ENCODE assay signal across 8 cellular contexts in the genomic region with DNA sequence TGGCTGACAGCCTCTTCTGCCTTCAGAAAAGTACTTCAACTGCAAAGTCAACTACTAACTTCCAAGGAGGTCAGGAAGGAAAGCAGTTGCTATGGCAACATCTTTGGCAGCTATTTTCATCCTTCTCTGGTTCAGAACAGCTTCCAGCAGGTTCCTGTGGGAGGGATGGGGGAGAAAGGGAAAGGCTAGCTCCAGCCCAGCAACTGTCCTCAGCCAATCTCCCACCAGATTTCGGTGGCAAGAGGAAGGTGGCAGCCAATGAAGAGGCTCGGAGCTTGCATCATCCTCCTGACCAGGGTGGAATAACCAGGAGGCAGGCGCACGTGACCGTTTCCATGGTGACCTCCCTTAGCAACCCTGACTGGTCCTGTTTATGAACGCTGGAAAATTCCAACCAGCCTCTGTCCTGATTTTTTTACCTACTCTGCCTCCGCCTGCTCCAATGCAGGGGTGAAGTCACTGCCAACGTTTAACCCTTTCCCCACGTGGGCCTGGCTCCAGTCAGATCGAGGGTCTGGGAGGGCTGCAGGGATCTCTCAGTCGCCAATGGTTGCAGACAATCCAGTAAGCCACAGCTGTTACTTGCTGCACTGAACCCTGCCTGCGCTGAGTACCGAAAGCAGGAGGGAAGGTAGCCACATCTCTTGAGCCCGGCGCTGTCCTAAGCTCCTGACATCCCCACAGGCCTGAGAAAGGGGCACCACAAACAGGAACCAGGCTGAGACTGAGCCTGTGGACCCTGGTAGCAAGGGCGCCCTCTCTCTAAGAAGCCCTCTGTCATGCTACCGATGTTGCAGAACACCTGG. TPM values are rescaled to one million over a fixed set of nuclear protein-coding genes. Genes with fewer than 3 reads are reported as not detected.
DNase-seq lines count a peak whose midpoint lies in the region; ATAC-seq and TF ChIP-seq lines count a peak whose summit lies in the region.

No MANE protein-coding gene starts in this region.

- H3K4me1 ChIP-seq in SK-N-SH (ENCODE audit: control insufficient read depth in 1 of 2, insufficient read depth in 2 of 2, low read depth in 1 of 2, low read length in 1 of 2): peaks cover 71 to 72% of the 10 kb centered on the region in 2 experiments
- H3K4me1 ChIP-seq in left lung: peaks cover 56 to 73% of the 10 kb centered on the region in 2 donors

- H3K9me3 ChIP-seq in SK-N-SH: no peaks in the 10 kb centered on the region
- no peaks in the 10 kb centered on the region for H3K9me3 ChIP-seq in left lung

- CTCF ChIA-PET in SK-N-SH (lab: Yijun Ruan, JAX): interaction anchor here (0.9 to 8.3 kb wide), 7 partner anchors 10 to 106 kb away, joined by 3 to 58 read pairs (median 4); a partner anchor contains a TSS

- H2AFZ ChIP-seq in SK-N-SH (ENCODE audit: low read depth): no peak overlapping the region

- TF ChIP-seq EP300 in SK-N-SH (IDR thresholded peaks at IDR 0.05; ENCODE audit: borderline replicate concordance in 1 of 2, low read depth in 1 of 2, low read length in 1 of 2): peak; percentile 79 to 90

- no peak for TF ChIP-seq CTCF in SK-N-SH (IDR thresholded peaks at IDR 0.05)
- TF ChIP-seq CTCF in left lung (IDR thresholded peaks at IDR 0.05): peak in 1 of 2 donors; percentile 10

- DNase-seq in COR-L47 (lab: John Stamatoyannopoulos, UW) (peak; percentile 99), NCI-H1417 treated with DMSO at 0.1 percent for 48 hours (lab: John Stamatoyannopoulos, UW) (peak; percentile 100), SK-N-SH (peak; percentile 90), ecto neural progenitor cell (ENCODE audit: low spot score) (peak; percentile 99), left lung (peak; percentile 98 to 99)

- H3K36me3 ChIP-seq in SK-N-SH (replicated peaks in 1 of 2; ENCODE audit: control insufficient read depth in 1 of 2, insufficient read depth in 2 of 2, low read length in 1 of 2) (no peaks in the 10 kb centered on the region), left lung (no peaks in the 10 kb centered on the region)

- H3K79me2 ChIP-seq in SK-N-SH (ENCODE audit: insufficient read depth): peaks cover 80% of the 10 kb centered on the region

- H3K9me3 Mint-ChIP-seq in stimulated activated memory B cell treated with anti-CD40 and anti-IgM and Interleukin-4, amounts not matched to agents 10 μg/mL and 1 μg/mL and 100 μg/mL, for 72 hours: no peaks in the 10 kb centered on the region

- no peaks in the 10 kb centered on the region for H3K36me3 Mint-ChIP-seq in stimulated activated memory B cell treated with anti-CD40 and anti-IgM and Interleukin-4, amounts not matched to agents 10 μg/mL and 1 μg/mL and 100 μg/mL, for 72 hours

- ATAC-seq in GM21737 (IDR thresholded peaks at IDR 0.05; ENCODE audit: unreplicated experiment): peak; percentile 55
- ATAC-seq in left lung: peak; percentile 85
- ATAC-seq in stimulated activated memory B cell treated with anti-CD40 and anti-IgM and Interleukin-4, amounts not matched to agents 10 μg/mL and 1 μg/mL and 100 μg/mL, for 72 hours: peak; percentile 55
- ATAC-seq in GM18517 (IDR thresholded peaks at IDR 0.05; ENCODE audit: unreplicated experiment): no peak

- TF ChIP-seq RAD21 in SK-N-SH (IDR thresholded peaks at IDR 0.05; ENCODE audit: low read length): peak; percentile 40

- H3K27me3 ChIP-seq in SK-N-SH (ENCODE audit: insufficient read depth): no peaks in the 10 kb centered on the region
- no peaks in the 10 kb centered on the region for H3K27me3 ChIP-seq in left lung

- WGBS in SK-N-SH (ENCODE audit: low lambda C conversion rate): 3% methylated on average over 14 of the region's 17 CpGs

- peaks cover 73% of the 10 kb centered on the region for H3F3A ChIP-seq in SK-N-SH (replicated peaks; ENCODE audit: insufficient read depth)

- intact Hi-C loops in left lung (cut with DNase I): no loop called here

- H3K4me3 Mint-ChIP-seq in stimulated activated memory B cell treated with anti-CD40 and anti-IgM and Interleukin-4, amounts not matched to agents 10 μg/mL and 1 μg/mL and 100 μg/mL, for 72 hours: peak overlapping the region; percentile 48

- peaks cover 54% of the 10 kb centered on the region for H3K4me1 Mint-ChIP-seq in stimulated activated memory B cell treated with anti-CD40 and anti-IgM and Interleukin-4, amounts not matched to agents 10 μg/mL and 1 μg/mL and 100 μg/mL, for 72 hours

- H3K4me2 ChIP-seq in SK-N-SH: peak overlapping the region; percentile 83

- no peaks in the 10 kb centered on the region for H3K27me3 Mint-ChIP-seq in stimulated activated memory B cell treated with anti-CD40 and anti-IgM and Interleukin-4, amounts not matched to agents 10 μg/mL and 1 μg/mL and 100 μg/mL, for 72 hours

- H3K4me3 ChIP-seq in SK-N-SH (ENCODE audit: low read depth in 2 of 2, low read length in 1 of 2) (peak overlapping the region; percentile 25 to 50), left lung (peak overlapping the region in 1 of 2 donors; percentile 14)

- H3K27ac ChIP-seq in SK-N-SH (ENCODE audit: low read depth in 2 of 2, low read length in 1 of 2) (peak overlapping the region; percentile 100), left lung (peak overlapping the region; percentile 94 to 99)

- H4K20me1 ChIP-seq in SK-N-SH (ENCODE audit: insufficient read depth): no peaks in the 10 kb centered on the region

- H3K9ac ChIP-seq in SK-N-SH: peak overlapping the region; percentile 95

- POLR2A ChIA-PET in SK-N-SH (lab: Yijun Ruan, JAX): interaction anchor here (0.6 to 26.8 kb wide), 7 partner anchors 12 to 1303 kb away, joined by 3 to 1027 read pairs (median 5); a partner anchor contains a TSS

- no peaks in the 10 kb centered on the region for H3K9me2 ChIP-seq in SK-N-SH

- peak overlapping the region; percentile 80 for H3K27ac Mint-ChIP-seq in stimulated activated memory B cell treated with anti-CD40 and anti-IgM and Interleukin-4, amounts not matched to agents 10 μg/mL and 1 μg/mL and 100 μg/mL, for 72 hours

TF ChIP-seq in SK-N-SH, 30 proteins besides CTCF, POLR2A, EP300 and RAD21 (continues in another document):
- TF ChIP-seq GATA2 (CRISPR knock-in tag; IDR thresholded peaks at IDR 0.05): no peak
- TF ChIP-seq SIN3A (IDR thresholded peaks at IDR 0.05; ENCODE audit: borderline replicate concordance, low read depth, low read length): peak; percentile 30; the same call in 1 of the 2 replicates
- TF ChIP-seq, protein P1, sequence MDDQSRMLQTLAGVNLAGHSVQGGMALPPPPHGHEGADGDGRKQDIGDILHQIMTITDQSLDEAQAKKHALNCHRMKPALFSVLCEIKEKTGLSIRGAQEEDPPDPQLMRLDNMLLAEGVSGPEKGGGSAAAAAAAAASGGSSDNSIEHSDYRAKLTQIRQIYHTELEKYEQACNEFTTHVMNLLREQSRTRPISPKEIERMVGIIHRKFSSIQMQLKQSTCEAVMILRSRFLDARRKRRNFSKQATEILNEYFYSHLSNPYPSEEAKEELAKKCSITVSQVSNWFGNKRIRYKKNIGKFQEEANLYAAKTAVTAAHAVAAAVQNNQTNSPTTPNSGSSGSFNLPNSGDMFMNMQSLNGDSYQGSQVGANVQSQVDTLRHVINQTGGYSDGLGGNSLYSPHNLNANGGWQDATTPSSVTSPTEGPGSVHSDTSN (IDR thresholded peaks at IDR 0.05): peak; percentile 10; the same call in 1 of the 2 replicates
- no peak for TF ChIP-seq FOXJ3 (CRISPR knock-in tag; IDR thresholded peaks at IDR 0.05)
- TF ChIP-seq NFIC (IDR thresholded peaks at IDR 0.05; ENCODE audit: borderline replicate concordance): peak; percentile 29; the same call in 1 of the 2 replicates
- TF ChIP-seq POLR2AphosphoS5 (IDR thresholded peaks at IDR 0.05; ENCODE audit: low read depth, low read length): no peak; the same call in 1 of the 2 replicates
- TF ChIP-seq SMC3 (IDR thresholded peaks at IDR 0.05; ENCODE audit: low read depth, low read length): peak; percentile 14; the same call in 1 of the 2 replicates
- TF ChIP-seq, protein P2, sequence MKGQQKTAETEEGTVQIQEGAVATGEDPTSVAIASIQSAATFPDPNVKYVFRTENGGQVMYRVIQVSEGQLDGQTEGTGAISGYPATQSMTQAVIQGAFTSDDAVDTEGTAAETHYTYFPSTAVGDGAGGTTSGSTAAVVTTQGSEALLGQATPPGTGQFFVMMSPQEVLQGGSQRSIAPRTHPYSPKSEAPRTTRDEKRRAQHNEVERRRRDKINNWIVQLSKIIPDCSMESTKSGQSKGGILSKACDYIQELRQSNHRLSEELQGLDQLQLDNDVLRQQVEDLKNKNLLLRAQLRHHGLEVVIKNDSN (IDR thresholded peaks at IDR 0.05; ENCODE audit: borderline replicate concordance, low read depth): peak; percentile 98
- peak; percentile 53; the same call in 1 of the 2 replicates for TF ChIP-seq TCF12 (IDR thresholded peaks at IDR 0.05)
- TF ChIP-seq, protein P3, sequence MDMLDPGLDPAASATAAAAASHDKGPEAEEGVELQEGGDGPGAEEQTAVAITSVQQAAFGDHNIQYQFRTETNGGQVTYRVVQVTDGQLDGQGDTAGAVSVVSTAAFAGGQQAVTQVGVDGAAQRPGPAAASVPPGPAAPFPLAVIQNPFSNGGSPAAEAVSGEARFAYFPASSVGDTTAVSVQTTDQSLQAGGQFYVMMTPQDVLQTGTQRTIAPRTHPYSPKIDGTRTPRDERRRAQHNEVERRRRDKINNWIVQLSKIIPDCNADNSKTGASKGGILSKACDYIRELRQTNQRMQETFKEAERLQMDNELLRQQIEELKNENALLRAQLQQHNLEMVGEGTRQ (IDR thresholded peaks at IDR 0.05; ENCODE audit: borderline replicate concordance, low read depth, low read length): peak; percentile 89
- TF ChIP-seq NRF1 (IDR thresholded peaks at IDR 0.05; ENCODE audit: low read depth, low read length): no peak
- TF ChIP-seq RFX5 (IDR thresholded peaks at IDR 0.05; ENCODE audit: low read length): peak; percentile 95
- TF ChIP-seq EZH2phosphoT487 (IDR thresholded peaks at IDR 0.05; ENCODE audit: borderline replicate concordance, low read depth): no peak
- TF ChIP-seq FOXM1 (IDR thresholded peaks at IDR 0.05; ENCODE audit: low read depth): no peak
- peak; percentile 68 for TF ChIP-seq RCOR1 (IDR thresholded peaks at IDR 0.05; ENCODE audit: low read length)
- TF ChIP-seq, protein P4, sequence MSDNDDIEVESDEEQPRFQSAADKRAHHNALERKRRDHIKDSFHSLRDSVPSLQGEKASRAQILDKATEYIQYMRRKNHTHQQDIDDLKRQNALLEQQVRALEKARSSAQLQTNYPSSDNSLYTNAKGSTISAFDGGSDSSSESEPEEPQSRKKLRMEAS (IDR thresholded peaks at IDR 0.05; ENCODE audit: low read depth): peak; percentile 85
- no peak for TF ChIP-seq GABPA (IDR thresholded peaks at IDR 0.05; ENCODE audit: low read depth)
- TF ChIP-seq MXI1 (IDR thresholded peaks at IDR 0.05; ENCODE audit: low read depth, low read length): peak; percentile 96

RNA-seq across cellular contexts. Expression of a gene that starts 11.2 kb away (rescaled TPM):
- 285 and 510 TPM in 2 replicates for polyA plus RNA-seq in SK-N-SH (2012; rRNA removed)
- 23.6 and 25.7 TPM in 2 replicates for polyA plus RNA-seq in SK-N-SH (2012; cell fraction: cytosol; rRNA removed)
- 1,545 and 2,619 TPM in 2 replicates for polyA plus RNA-seq in SK-N-SH (2012; cell fraction: nucleus; rRNA removed)
- total RNA-seq in left lung: over 10,000 TPM; 12,400 to 15,875 TPM

RNA-seq across cellular contexts. Expression of a gene that starts 37.2 kb away (rescaled TPM):
- 76.7 and 79.9 TPM in 2 replicates for polyA plus RNA-seq in SK-N-SH (2012; rRNA removed)
- 26.2 and 41.7 TPM in 2 replicates for polyA plus RNA-seq in SK-N-SH (2012; cell fraction: cytosol; rRNA removed)
- 115 and 159 TPM in 2 replicates for polyA plus RNA-seq in SK-N-SH (2012; cell fraction: nucleus; rRNA removed)
- total RNA-seq in left lung: 10 to 100 TPM; 81.2 to 82.5 TPM
